In the genomic region with DNA sequence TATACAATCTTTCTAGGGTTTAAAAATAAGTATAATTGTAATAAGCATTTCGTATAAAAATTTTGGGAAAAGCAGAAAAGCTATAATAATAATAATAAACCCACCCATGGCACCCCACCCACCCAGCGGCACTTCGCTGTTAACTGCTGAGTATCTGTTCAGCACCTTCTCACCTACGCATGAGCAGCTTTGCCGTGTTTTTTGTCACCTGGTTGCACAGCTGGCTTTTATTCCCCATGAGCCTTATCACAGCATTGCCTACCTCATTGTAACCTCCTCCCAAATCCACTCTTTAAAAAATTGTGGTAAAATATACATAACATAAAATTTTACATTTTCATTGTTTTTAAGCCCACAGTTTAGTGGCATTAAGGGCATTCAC, we compare ENCODE assay signal across 14 cellular contexts. TPM values are rescaled to one million over a fixed set of nuclear protein-coding genes. Genes with fewer than 3 reads are reported as not detected.
DNase-seq lines count a peak whose midpoint lies in the region; ATAC-seq and TF ChIP-seq lines count a peak whose summit lies in the region.
"Had no signal": no experiment of that assay in that cellular context is flagged by ENCODE, and none has a peak within 500 bp of the region (broad histone marks: within the 10 kb centered on the region; RNA-seq: fewer than 3 reads in every experiment).

No MANE protein-coding gene starts in this region.

- no peaks in the 10 kb centered on the region for H3K9me2 ChIP-seq in Karpas-422 (replicated peaks; ENCODE audit: insufficient read depth, low read length)

- ATAC-seq in GM18505 (IDR thresholded peaks at IDR 0.05; ENCODE audit: unreplicated experiment), result peak; percentile 51
- peak; percentile 48 for ATAC-seq in GM19467 (IDR thresholded peaks at IDR 0.05; ENCODE audit: unreplicated experiment)
- ATAC-seq in HG02938 (IDR thresholded peaks at IDR 0.05; ENCODE audit: unreplicated experiment), result peak; percentile 49
- no peak for ATAC-seq in HG02571 (IDR thresholded peaks at IDR 0.05; ENCODE audit: unreplicated experiment)
- ATAC-seq: left cardiac atrium; stimulated activated effector memory CD8-positive, alpha-beta T cell treated with anti-CD3 and anti-CD28 coated beads, Interleukin-12 subunit alpha, Interleukin-12 subunit beta, amount 100 ng/mL, for 72 hours had no signal

- H3K4me1 ChIP-seq in Karpas-422 (ENCODE audit: low read length) (peaks cover 9% of the 10 kb centered on the region), esophagus squamous epithelium (no peaks in the 10 kb centered on the region)

- no peak overlapping the region for H3K27ac ChIP-seq in Karpas-422 (ENCODE audit: low read length)
- no peak overlapping the region for H3K27ac ChIP-seq in esophagus squamous epithelium

- H3K4me2 ChIP-seq in Karpas-422 (ENCODE audit: low read depth, low read length, poor library complexity, severe bottlenecking), result peak overlapping the region; percentile 11

- no peak for TF ChIP-seq POLR2A in GM18505 (IDR thresholded peaks at IDR 0.05; ENCODE audit: borderline replicate concordance, extremely low read depth, insufficient read depth, insufficient read length)
- no peak for TF ChIP-seq POLR2A in esophagus squamous epithelium (IDR thresholded peaks at IDR 0.05)

- H3K9ac ChIP-seq in Karpas-422 (ENCODE audit: low read length), result no peak overlapping the region

- 78 to 87% methylated on average over 5 of the region's 5 CpGs for WGBS in esophagus squamous epithelium, 2 donors

- no peak overlapping the region for H2AFZ ChIP-seq in Karpas-422 (ENCODE audit: low read length)

- H3K4me3 ChIP-seq in Karpas-422 (ENCODE audit: low read length), result no peak overlapping the region
- no peak overlapping the region for H3K4me3 ChIP-seq in esophagus squamous epithelium

- no peaks in the 10 kb centered on the region for H3K79me2 ChIP-seq in Karpas-422 (ENCODE audit: low read length)

- H3K27me3 ChIP-seq in Karpas-422 (ENCODE audit: low read length) (no peaks in the 10 kb centered on the region), esophagus squamous epithelium (no peaks in the 10 kb centered on the region)

- H3K36me3 ChIP-seq in Karpas-422 (ENCODE audit: insufficient read depth, low read length) (no peaks in the 10 kb centered on the region), esophagus squamous epithelium (no peaks in the 10 kb centered on the region)

- no peaks in the 10 kb centered on the region for H4K20me1 ChIP-seq in Karpas-422 (ENCODE audit: insufficient read depth, low read depth, low read length)

- DNase-seq in Karpas-422 (no peak), LoVo (ENCODE audit: low spot score) (no peak), esophagus squamous epithelium (lab: John Stamatoyannopoulos, UW) (no peak), NK-92 (lab: John Stamatoyannopoulos, UW; ENCODE audit: unreplicated experiment) (no peak)
- DNase-seq: activated CD4-positive, alpha-beta T cell treated with anti-CD3 and anti-CD28 coated beads, Interleukin-2, amount 50 U/mL, for 4 hours; DMS53; HCEC 1CT; left cardiac atrium had no signal

- H3K9me3 ChIP-seq in Karpas-422 (ENCODE audit: low read length) (no peaks in the 10 kb centered on the region), esophagus squamous epithelium (no peaks in the 10 kb centered on the region)

- no peak for TF ChIP-seq CTCF in esophagus squamous epithelium (IDR thresholded peaks at IDR 0.05)

- intact Hi-C loops in esophagus squamous epithelium (cut with DNase I), result no loop called here

RNA-seq across cellular contexts. Expression of a gene that starts 34.7 kb away (rescaled TPM):
- total RNA-seq in Karpas-422 (2014; rRNA removed; shearing (Covaris generic); ENCODE audit: low replicate concordance), result 0.52 and 1.3 TPM in 2 replicates
- 1 to 10 TPM in 1 of 4 donors, under 1 TPM in 1, not detected in 2; 0.04 to 1.1 TPM for total RNA-seq in esophagus squamous epithelium
- total RNA-seq: activated T-helper 2 cell treated with anti-CD3 and anti-CD28 coated beads, Interferon-gamma antibody, Interleukin-2, Interleukin-4, amounts not matched to agents 10 μg/mL and 5 μg/mL and 100 μg/mL, durations not matched to agents 14 hours and 24 hours and 36 hours had no signal
